ENCODE assay signal across 8 cellular contexts in genomic region chr2:231394201-231395141, GRCh38. TPM values are rescaled to one million over a fixed set of nuclear protein-coding genes. Genes with fewer than 3 reads are reported as not detected.
DNase-seq lines count a peak whose midpoint lies in the region; ATAC-seq, FAIRE-seq and TF ChIP-seq lines count a peak whose summit lies in the region.

No MANE protein-coding gene starts in this region.

- H3K4me1 ChIP-seq in small intestine (ENCODE audit: control insufficient read depth in 2 of 2, insufficient read depth in 1 of 2, low read depth in 1 of 2, low read length in 1 of 2), result peaks cover 0 to 2% of the 10 kb centered on the region in 2 donors

- H3K27me3 ChIP-seq in small intestine (ENCODE audit: control insufficient read depth in 2 of 2, insufficient read depth in 2 of 2, low read length in 2 of 2), result no peaks in the 10 kb centered on the region

- TF ChIP-seq POLR2A in GM12892 (IDR thresholded peaks at IDR 0.05; ENCODE audit: low read depth, low read length), result peak; percentile 78; the same call in 1 of the 2 replicates

- TF ChIP-seq CTCF in cardiac fibroblast (IDR thresholded peaks at IDR 0.05; ENCODE audit: low read depth, low read length), result peak; percentile 18

- peaks cover 0 to 10% of the 10 kb centered on the region in 2 donors for H3K36me3 ChIP-seq in small intestine (ENCODE audit: control insufficient read depth in 2 of 2, insufficient read depth in 2 of 2, low read length in 2 of 2)

- intact Hi-C loops in sciatic nerve (cut with DNase I), result loop anchor here (10.0 kb wide), 1 partner anchor 100 kb away; no protein-coding TSS in a partner anchor

- H3K9me3 ChIP-seq in small intestine (ENCODE audit: control insufficient read depth, low read depth), result no peaks in the 10 kb centered on the region

- FAIRE-seq in GM12892 (lab: Jason Lieb, UNC) (peak; percentile 100), small intestine (lab: Jason Lieb, UNC) (no peak)

- 68 to 78% (median 75%) methylated on average over 13 of the region's 13 CpGs for WGBS in small intestine, 3 donors

- ATAC-seq in GM19463 (IDR thresholded peaks at IDR 0.05; ENCODE audit: unreplicated experiment) (peak; percentile 34), HG03460 (IDR thresholded peaks at IDR 0.05; ENCODE audit: unreplicated experiment) (peak; percentile 51), sciatic nerve (no peak)

- H3K4me3 ChIP-seq in cardiac fibroblast (replicated peaks in 1 of 2; ENCODE audit: low read depth in 2 of 2, low read length in 2 of 2) (no peak overlapping the region), small intestine (ENCODE audit: low read depth in 1 of 2, low read length in 2 of 2) (peak overlapping the region; percentile 16 to 89)

- DNase-seq in GM12892 (ENCODE audit: insufficient read length), result peak; percentile 80
- no peak for DNase-seq in cardiac fibroblast (ENCODE audit: low read depth in 2 of 2)
- DNase-seq in small intestine, result peak; percentile 29
- no peak for DNase-seq in sciatic nerve (ENCODE audit: low spot score)
- DNase-seq in stimulated activated CD4-positive, alpha-beta T cell treated with anti-CD3 and anti-CD28 coated beads, Interleukin-15, amount 100 ng/mL, for 24 hours, result no peak
- DNase-seq in SHP77 (lab: John Stamatoyannopoulos, UW), result no peak

- peak overlapping the region in 1 of 2 donors; percentile 41 for H3K27ac ChIP-seq in small intestine (ENCODE audit: low read depth in 1 of 2, low read length in 1 of 2)

RNA-seq across cellular contexts. Expression of gene B3GNT7, which starts 1.0 kb away (rescaled TPM):
- 1.5 TPM for polyA plus RNA-seq in GM12892 (2012; ENCODE audit: missing spikeins)
- polyA plus RNA-seq in small intestine, result 10 to 100 TPM; 13.8 to 22.0 (median 14.5) TPM
- 4.2 TPM for total RNA-seq in sciatic nerve

Comparison
In these comparisons a context has a peak if more than half of its experiments do, and no peak if none do; other contexts are left out.
1. DNase-seq: peak in GM12892 (single experiment) and small intestine (single experiment); none in cardiac fibroblast (0 of 2), sciatic nerve (single experiment), stimulated activated CD4-positive, alpha-beta T cell treated with anti-CD3 and anti-CD28 coated beads, Interleukin-15, amount 100 ng/mL, for 24 hours (single experiment) and SHP77 (0 of 2).
2. H3K4me3 ChIP-seq: peak in small intestine (2 of 2); none in cardiac fibroblast (0 of 2).